In genomic region chr1:161177112-161177935, GRCh38 we compare ENCODE assay signal across 8 cellular contexts. TPM values are rescaled to one million over a fixed set of nuclear protein-coding genes. Genes with fewer than 3 reads are reported as not detected.
DNase-seq lines count a peak whose midpoint lies in the region; ATAC-seq and TF ChIP-seq lines count a peak whose summit lies in the region.

TSS of gene B4GALT3 (minus strand) at chr1:161177507. CDS start at chr1:161176060, 1,447 bp downstream.

- DNase-seq in NCI-H187 treated with DMSO at 0.1 percent for 48 hours (lab: John Stamatoyannopoulos, UW) (peak; percentile 66), amygdala (lab: John Stamatoyannopoulos, UW) (peak; percentile 32 to 93 (median 84)), left ventricle myocardium inferior (peak; percentile 92), prostate gland (ENCODE audit: low spot score) (peak; percentile 84), ureter (ENCODE audit: low spot score) (peak; percentile 94)

- H3K27ac ChIP-seq in left ventricle myocardium inferior (replicated peaks) (peak within 1 kb of the TSS; percentile 91), prostate gland (peak within 1 kb of the TSS; percentile 84 to 87)

- H3K4me1 ChIP-seq in left ventricle myocardium inferior (peaks cover 47% of the 10 kb centered on the region), prostate gland (replicated peaks) (no peaks in the 10 kb centered on the region)

- intact Hi-C loops in T-helper 2 cell treated with Interferon-gamma antibody and Interleukin-4, amounts not matched to agents 100 ng/mL and 5 ng/mL, for 36 hours (cut with micrococcal nuclease): loop anchor here (1.0 kb wide), 3 partner anchors 8 to 48 kb away; partner anchors contain the start of gene PPOX
- intact Hi-C loops in left ventricle myocardium inferior (cut with micrococcal nuclease) (no loop called here), prostate gland (cut with DNase I) (no loop called here)

- TF ChIP-seq CTCF in left ventricle myocardium inferior (IDR thresholded peaks at IDR 0.05; ENCODE audit: borderline replicate concordance) (peak; percentile 28), prostate gland (IDR thresholded peaks at IDR 0.05) (no peak)

- H3K27me3 ChIP-seq in left ventricle myocardium inferior (ENCODE audit: low read depth) (no peaks in the 10 kb centered on the region), prostate gland (replicated peaks; ENCODE audit: insufficient read depth) (no peaks in the 10 kb centered on the region)

- TF ChIP-seq POLR2A in prostate gland (IDR thresholded peaks at IDR 0.05): peak; percentile 70

- H3K4me3 ChIP-seq in left ventricle myocardium inferior (peak within 1 kb of the TSS; percentile 85), prostate gland (peak within 1 kb of the TSS; percentile 75 to 77)

- ATAC-seq in GM18498 (IDR thresholded peaks at IDR 0.05; ENCODE audit: unreplicated experiment) (peak; percentile 82), HG02884 (IDR thresholded peaks at IDR 0.05; ENCODE audit: unreplicated experiment) (peak; percentile 76)

- WGBS in prostate gland: 3% methylated on average over 28 of the region's 50 CpGs

- H3K9me3 ChIP-seq in left ventricle myocardium inferior (replicated peaks): no peaks in the 10 kb centered on the region
- no peaks in the 10 kb centered on the region for H3K9me3 ChIP-seq in prostate gland

- H3K36me3 ChIP-seq in left ventricle myocardium inferior (peaks cover 34% of the 10 kb centered on the region), prostate gland (no peaks in the 10 kb centered on the region)

RNA-seq across cellular contexts. Expression of gene B4GALT3, which starts in this region (rescaled TPM):
- 49.4 and 52.1 TPM in 2 replicates for total RNA-seq in T-helper 2 cell treated with Interferon-gamma antibody and Interleukin-4, amounts not matched to agents 100 ng/mL and 5 ng/mL, for 36 hours
- 23.2 TPM for total RNA-seq in left ventricle myocardium inferior
- 10 to 100 TPM; 38.2 to 68.7 TPM for total RNA-seq in prostate gland
- 26.6 TPM for total RNA-seq in ureter

Comparison
In these comparisons a context has a peak if more than half of its experiments do, and no peak if none do; other contexts are left out.
1. Peak in every context shown above with its lines: DNase-seq, ATAC-seq, H3K4me3 ChIP-seq and H3K27ac ChIP-seq.